In genomic region chr10:130750441-130750840, GRCh38 we compare ENCODE assay signal across 16 cellular contexts.
DNase-seq lines count a peak whose midpoint lies in the region; ATAC-seq and TF ChIP-seq lines count a peak whose summit lies in the region.
"Had no signal": no experiment of that assay in that cellular context is flagged by ENCODE, and none has a peak within 500 bp of the region (broad histone marks: within the 10 kb centered on the region; RNA-seq: fewer than 3 reads in every experiment).

No MANE protein-coding gene starts in this region.

- no peak for ATAC-seq in Right ventricle myocardium superior (ENCODE audit: poor library complexity)
- no peak for ATAC-seq in left lobe of liver
- ATAC-seq in sciatic nerve = no peak
- ATAC-seq in GM18505 (IDR thresholded peaks at IDR 0.05; ENCODE audit: unreplicated experiment) = no peak
- ATAC-seq in activated CD8-positive, alpha-beta T cell treated with anti-CD3 and anti-CD28 coated beads for 36 hours = no peak
- ATAC-seq: CD8-positive, alpha-beta T cell; GM23338 had no signal

- TF ChIP-seq POLR2A in GM18505 (IDR thresholded peaks at IDR 0.05; ENCODE audit: borderline replicate concordance, extremely low read depth, insufficient read depth, insufficient read length) = no peak

- POLR2A ChIA-PET in activated CD8-positive, alpha-beta T cell treated with anti-CD3 and anti-CD28 coated beads for 36 hours (lab: Charles Lee) = interaction anchor here (0.7 kb wide), 1 partner anchor 310 kb away, joined by 4 read pairs; no protein-coding TSS in a partner anchor

- DNase-seq in cardiac septum (ENCODE audit: low spot score) (peak; percentile 44), Right ventricle myocardium superior (no peak), left lobe of liver (ENCODE audit: low spot score) (peak; percentile 22), sciatic nerve (ENCODE audit: low spot score) (peak; percentile 27), ACHN (no peak), NCI-H187 (lab: John Stamatoyannopoulos, UW) (no peak)
- no peak for DNase-seq in activated CD8-positive, alpha-beta T cell treated with anti-CD3 and anti-CD28 coated beads for 36 hours
- DNase-seq: BE2C, COR-L47, DMS153, DMS79 treated with DMSO at 0.1 percent for 48 hours, EL had no signal

- H3K4me1 Mint-ChIP-seq in activated CD8-positive, alpha-beta T cell treated with anti-CD3 and anti-CD28 coated beads for 36 hours (ENCODE audit: low read depth) = no peaks in the 10 kb centered on the region

- CTCF ChIA-PET in activated CD8-positive, alpha-beta T cell treated with anti-CD3 and anti-CD28 coated beads for 36 hours (lab: Charles Lee) = no interaction called here

- H3K36me3 Mint-ChIP-seq in activated CD8-positive, alpha-beta T cell treated with anti-CD3 and anti-CD28 coated beads for 36 hours (ENCODE audit: low read depth) = no peaks in the 10 kb centered on the region
- H3K36me3 Mint-ChIP-seq: CD8-positive, alpha-beta T cell had no signal

- no peak for TF ChIP-seq CTCF in activated CD8-positive, alpha-beta T cell treated with anti-CD3 and anti-CD28 coated beads for 36 hours (IDR thresholded peaks at IDR 0.05)

- intact Hi-C loops in cardiac septum (cut with DNase I) = no loop called here
- intact Hi-C loops in Right ventricle myocardium superior (cut with DNase I) = no loop called here
- intact Hi-C loops in sciatic nerve (cut with DNase I) = no loop called here
- intact Hi-C loops in activated CD8-positive, alpha-beta T cell treated with anti-CD3 and anti-CD28 coated beads for 36 hours (cut with micrococcal nuclease) = no loop called here

- peaks cover 7% of the 10 kb centered on the region for H3K9me3 Mint-ChIP-seq in activated CD8-positive, alpha-beta T cell treated with anti-CD3 and anti-CD28 coated beads for 36 hours

- H3K4me3 Mint-ChIP-seq in activated CD8-positive, alpha-beta T cell treated with anti-CD3 and anti-CD28 coated beads for 36 hours = no peak overlapping the region
- H3K4me3 Mint-ChIP-seq: CD8-positive, alpha-beta T cell; GM23338; H9 had no signal

- no peaks in the 10 kb centered on the region for H3K27me3 Mint-ChIP-seq in activated CD8-positive, alpha-beta T cell treated with anti-CD3 and anti-CD28 coated beads for 36 hours

- in situ Hi-C loops in ACHN (cut with HindIII; ENCODE audit: low pct_ligation_motif_present, low pct_unique_long_range_greater_than_20kb, low sequenced_read_pairs) = no loop called here

- H3K27ac Mint-ChIP-seq in activated CD8-positive, alpha-beta T cell treated with anti-CD3 and anti-CD28 coated beads for 36 hours = no peak overlapping the region
- H3K27ac Mint-ChIP-seq: CD8-positive, alpha-beta T cell; GM23338; H9 had no signal

Comparison
In these comparisons a context has a peak if more than half of its experiments do, and no peak if none do; other contexts are left out.
1. DNase-seq: peak in cardiac septum (single experiment), left lobe of liver (single experiment) and sciatic nerve (single experiment); none in Right ventricle myocardium superior (single experiment), ACHN (single experiment), NCI-H187 (0 of 2) and activated CD8-positive, alpha-beta T cell treated with anti-CD3 and anti-CD28 coated beads for 36 hours (single experiment).